1 cellular context compared by ENCODE assay signal in the genomic region with DNA sequence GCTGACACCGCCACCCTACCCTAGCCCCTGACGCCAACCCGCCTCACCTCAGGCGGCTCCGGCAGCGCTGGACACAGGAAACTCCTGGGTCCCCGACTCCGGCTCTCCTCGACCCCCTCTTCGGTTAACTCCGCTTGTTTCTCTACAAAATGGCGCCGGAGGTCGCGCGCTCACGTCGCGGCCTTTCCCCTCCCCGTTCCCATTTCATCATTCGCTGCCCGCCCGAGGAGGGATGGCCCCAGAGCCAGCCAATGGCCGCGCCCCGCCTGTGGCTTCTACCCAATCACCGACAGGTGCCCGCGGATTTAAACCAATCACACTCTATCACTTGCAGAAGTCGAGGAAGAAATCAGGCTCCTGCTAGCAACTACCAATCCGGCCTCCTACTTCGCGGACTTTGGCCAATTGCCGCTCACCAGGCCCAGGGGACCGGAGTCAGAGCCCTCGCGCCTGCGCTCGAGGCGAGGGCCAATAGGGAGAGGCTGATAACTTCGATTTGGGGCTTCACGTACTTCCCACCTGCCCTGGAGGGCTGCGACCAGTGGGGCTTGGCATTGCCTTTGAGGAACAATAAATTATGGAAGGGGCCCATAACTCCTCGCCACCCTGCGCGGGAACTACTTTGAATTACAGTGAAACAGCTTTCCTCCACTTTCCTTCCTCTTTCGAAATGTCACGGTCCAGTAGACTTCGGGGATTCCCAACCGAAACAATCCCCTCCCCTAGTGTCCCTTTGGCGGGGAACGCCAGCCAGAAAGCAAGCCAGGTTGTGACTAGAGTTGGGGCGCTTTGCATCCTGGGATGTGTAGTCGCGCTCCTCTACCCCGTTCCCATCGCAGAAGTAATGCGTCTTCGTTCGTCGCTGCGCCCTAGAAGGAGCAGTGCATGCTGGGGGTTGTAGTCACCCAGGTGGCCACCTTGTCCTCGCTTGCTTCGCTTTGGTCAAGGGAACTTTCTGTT.
TF ChIP-seq lines count a peak whose summit lies in the region.

A gene (minus strand): TSS at position 146 of the 960 bp plus-strand sequence. CDS start 30,489 bp downstream, outside the sequence.

TF ChIP-seq in HepG2, 621 proteins besides CTCF, POLR2A, EP300 and RAD21 (continued from another document and continues in another):
- TF ChIP-seq, protein P1, sequence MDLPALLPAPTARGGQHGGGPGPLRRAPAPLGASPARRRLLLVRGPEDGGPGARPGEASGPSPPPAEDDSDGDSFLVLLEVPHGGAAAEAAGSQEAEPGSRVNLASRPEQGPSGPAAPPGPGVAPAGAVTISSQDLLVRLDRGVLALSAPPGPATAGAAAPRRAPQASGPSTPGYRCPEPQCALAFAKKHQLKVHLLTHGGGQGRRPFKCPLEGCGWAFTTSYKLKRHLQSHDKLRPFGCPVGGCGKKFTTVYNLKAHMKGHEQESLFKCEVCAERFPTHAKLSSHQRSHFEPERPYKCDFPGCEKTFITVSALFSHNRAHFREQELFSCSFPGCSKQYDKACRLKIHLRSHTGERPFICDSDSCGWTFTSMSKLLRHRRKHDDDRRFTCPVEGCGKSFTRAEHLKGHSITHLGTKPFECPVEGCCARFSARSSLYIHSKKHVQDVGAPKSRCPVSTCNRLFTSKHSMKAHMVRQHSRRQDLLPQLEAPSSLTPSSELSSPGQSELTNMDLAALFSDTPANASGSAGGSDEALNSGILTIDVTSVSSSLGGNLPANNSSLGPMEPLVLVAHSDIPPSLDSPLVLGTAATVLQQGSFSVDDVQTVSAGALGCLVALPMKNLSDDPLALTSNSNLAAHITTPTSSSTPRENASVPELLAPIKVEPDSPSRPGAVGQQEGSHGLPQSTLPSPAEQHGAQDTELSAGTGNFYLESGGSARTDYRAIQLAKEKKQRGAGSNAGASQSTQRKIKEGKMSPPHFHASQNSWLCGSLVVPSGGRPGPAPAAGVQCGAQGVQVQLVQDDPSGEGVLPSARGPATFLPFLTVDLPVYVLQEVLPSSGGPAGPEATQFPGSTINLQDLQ (CRISPR knock-in tag; IDR thresholded peaks at IDR 0.05): peak; percentile 66
- TF ChIP-seq ZBTB21 (CRISPR knock-in tag; IDR thresholded peaks at IDR 0.05): no peak; the same call in 1 of the 2 replicates
- TF ChIP-seq, protein P2, sequence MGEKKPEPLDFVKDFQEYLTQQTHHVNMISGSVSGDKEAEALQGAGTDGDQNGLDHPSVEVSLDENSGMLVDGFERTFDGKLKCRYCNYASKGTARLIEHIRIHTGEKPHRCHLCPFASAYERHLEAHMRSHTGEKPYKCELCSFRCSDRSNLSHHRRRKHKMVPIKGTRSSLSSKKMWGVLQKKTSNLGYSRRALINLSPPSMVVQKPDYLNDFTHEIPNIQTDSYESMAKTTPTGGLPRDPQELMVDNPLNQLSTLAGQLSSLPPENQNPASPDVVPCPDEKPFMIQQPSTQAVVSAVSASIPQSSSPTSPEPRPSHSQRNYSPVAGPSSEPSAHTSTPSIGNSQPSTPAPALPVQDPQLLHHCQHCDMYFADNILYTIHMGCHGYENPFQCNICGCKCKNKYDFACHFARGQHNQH (CRISPR knock-in tag; IDR thresholded peaks at IDR 0.05): peak; percentile 65
- peak; percentile 89 for TF ChIP-seq SRF (IDR thresholded peaks at IDR 0.05; ENCODE audit: low read depth, low read length)
- TF ChIP-seq, protein P3, sequence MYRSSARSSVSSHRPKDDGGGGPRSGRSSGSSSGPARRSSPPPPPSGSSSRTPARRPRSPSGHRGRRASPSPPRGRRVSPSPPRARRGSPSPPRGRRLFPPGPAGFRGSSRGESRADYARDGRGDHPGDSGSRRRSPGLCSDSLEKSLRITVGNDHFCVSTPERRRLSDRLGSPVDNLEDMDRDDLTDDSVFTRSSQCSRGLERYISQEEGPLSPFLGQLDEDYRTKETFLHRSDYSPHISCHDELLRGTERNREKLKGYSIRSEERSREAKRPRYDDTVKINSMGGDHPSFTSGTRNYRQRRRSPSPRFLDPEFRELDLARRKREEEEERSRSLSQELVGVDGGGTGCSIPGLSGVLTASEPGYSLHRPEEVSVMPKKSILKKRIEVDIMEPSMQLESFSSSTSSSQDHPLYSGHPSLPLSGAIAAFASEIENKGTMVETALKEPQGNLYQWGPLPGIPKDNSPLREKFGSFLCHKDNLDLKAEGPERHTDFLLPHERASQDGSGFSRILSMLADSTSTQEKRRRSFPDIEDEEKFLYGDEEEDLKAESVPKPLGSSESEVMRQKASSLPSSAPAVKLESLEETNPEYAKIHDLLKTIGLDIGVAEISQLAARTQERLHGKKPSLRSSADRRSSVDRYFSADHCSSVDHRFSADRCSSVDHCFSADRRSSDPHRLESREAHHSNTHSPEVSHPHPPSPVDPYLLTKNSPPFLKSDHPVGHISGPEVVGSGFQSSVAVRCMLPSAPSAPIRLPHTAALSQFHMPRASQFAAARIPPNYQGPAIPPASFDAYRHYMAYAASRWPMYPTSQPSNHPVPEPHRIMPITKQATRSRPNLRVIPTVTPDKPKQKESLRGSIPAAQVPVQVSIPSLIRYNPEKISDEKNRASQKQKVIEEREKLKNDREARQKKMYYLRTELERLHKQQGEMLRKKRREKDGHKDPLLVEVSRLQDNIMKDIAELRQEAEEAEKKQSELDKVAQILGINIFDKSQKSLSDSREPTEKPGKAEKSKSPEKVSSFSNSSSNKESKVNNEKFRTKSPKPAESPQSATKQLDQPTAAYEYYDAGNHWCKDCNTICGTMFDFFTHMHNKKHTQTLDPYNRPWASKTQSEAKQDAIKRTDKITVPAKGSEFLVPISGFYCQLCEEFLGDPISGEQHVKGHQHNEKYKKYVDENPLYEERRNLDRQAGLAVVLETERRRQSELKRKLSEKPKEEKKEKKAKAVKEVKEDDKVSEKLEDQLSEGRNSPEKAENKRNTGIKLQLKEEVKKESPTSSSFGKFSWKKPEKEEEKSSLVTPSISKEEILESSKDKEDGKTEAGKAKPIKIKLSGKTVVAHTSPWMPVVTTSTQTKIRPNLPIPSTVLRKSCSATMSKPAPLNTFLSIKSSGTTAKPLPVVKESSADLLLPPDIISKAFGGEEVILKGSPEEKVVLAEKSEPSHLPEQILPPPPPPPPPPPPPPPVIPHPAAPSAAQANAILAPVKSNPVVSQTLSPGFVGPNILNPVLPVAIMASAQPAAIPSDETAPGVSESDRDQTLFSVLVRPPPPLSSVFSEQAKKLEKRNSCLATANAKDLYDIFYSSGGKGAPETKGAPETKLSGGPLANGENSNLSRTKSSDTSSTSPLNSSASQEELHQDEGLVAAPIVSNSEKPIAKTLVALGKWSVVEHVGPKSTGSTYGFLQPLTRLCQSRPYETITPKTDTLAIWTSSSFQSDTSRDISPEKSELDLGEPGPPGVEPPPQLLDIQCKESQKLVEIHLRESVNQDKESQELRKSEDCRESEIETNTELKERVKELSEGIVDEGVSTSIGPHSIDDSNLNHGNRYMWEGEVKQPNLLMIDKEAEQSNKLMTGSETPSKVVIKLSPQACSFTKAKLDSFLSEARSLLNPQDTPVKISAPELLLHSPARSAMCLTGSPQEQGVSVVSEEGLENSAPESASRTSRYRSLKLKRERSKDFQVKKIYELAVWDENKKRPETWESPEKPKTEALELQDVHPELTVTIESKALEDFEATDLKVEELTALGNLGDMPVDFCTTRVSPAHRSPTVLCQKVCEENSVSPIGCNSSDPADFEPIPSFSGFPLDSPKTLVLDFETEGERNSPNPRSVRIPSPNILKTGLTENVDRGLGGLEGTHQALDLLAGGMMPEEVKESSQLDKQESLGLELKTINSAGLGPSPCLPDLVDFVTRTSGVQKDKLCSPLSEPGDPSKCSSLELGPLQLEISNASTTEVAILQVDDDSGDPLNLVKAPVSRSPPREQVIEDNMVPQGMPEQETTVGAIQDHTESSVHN (CRISPR knock-in tag; IDR thresholded peaks at IDR 0.05): peak; percentile 58; the same call in 1 of the 2 replicates
- peak; percentile 68; the same call in 1 of the 2 replicates for TF ChIP-seq JUND (CRISPR knock-in tag; IDR thresholded peaks at IDR 0.05)
- TF ChIP-seq, protein P4, sequence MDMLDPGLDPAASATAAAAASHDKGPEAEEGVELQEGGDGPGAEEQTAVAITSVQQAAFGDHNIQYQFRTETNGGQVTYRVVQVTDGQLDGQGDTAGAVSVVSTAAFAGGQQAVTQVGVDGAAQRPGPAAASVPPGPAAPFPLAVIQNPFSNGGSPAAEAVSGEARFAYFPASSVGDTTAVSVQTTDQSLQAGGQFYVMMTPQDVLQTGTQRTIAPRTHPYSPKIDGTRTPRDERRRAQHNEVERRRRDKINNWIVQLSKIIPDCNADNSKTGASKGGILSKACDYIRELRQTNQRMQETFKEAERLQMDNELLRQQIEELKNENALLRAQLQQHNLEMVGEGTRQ (IDR thresholded peaks at IDR 0.05; ENCODE audit: low read depth, low read length): no peak
- TF ChIP-seq, protein P4 (CRISPR knock-in tag; IDR thresholded peaks at IDR 0.05; ENCODE audit: borderline replicate concordance): peak; percentile 60; the same call in 1 of the 2 replicates
- TF ChIP-seq, protein P5, sequence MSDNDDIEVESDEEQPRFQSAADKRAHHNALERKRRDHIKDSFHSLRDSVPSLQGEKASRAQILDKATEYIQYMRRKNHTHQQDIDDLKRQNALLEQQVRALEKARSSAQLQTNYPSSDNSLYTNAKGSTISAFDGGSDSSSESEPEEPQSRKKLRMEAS (IDR thresholded peaks at IDR 0.05): peak; percentile 94
- TF ChIP-seq NR2C2 (CRISPR knock-in tag; IDR thresholded peaks at IDR 0.05; ENCODE audit: borderline replicate concordance): peak; percentile 89
- peak; percentile 70 for TF ChIP-seq PHF20 (CRISPR knock-in tag; IDR thresholded peaks at IDR 0.05)
- TF ChIP-seq, protein P6, sequence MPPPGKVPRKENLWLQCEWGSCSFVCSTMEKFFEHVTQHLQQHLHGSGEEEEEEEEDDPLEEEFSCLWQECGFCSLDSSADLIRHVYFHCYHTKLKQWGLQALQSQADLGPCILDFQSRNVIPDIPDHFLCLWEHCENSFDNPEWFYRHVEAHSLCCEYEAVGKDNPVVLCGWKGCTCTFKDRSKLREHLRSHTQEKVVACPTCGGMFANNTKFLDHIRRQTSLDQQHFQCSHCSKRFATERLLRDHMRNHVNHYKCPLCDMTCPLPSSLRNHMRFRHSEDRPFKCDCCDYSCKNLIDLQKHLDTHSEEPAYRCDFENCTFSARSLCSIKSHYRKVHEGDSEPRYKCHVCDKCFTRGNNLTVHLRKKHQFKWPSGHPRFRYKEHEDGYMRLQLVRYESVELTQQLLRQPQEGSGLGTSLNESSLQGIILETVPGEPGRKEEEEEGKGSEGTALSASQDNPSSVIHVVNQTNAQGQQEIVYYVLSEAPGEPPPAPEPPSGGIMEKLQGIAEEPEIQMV (CRISPR knock-in tag; IDR thresholded peaks at IDR 0.05; ENCODE audit: low read depth): no peak
- TF ChIP-seq ZNF350 (CRISPR knock-in tag; IDR thresholded peaks at IDR 0.05; ENCODE audit: borderline replicate concordance, low read depth): peak; percentile 83; the same call in 1 of the 2 replicates
- TF ChIP-seq DPF2 (CRISPR knock-in tag; IDR thresholded peaks at IDR 0.05; ENCODE audit: borderline replicate concordance, low read depth): no peak
- TF ChIP-seq, protein P7, sequence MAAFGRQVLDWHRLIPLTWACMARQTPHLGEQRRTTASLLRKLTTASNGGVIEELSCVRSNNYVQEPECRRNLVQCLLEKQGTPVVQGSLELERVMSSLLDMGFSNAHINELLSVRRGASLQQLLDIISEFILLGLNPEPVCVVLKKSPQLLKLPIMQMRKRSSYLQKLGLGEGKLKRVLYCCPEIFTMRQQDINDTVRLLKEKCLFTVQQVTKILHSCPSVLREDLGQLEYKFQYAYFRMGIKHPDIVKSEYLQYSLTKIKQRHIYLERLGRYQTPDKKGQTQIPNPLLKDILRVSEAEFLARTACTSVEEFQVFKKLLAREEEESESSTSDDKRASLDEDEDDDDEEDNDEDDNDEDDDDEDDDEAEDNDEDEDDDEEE (CRISPR knock-in tag; IDR thresholded peaks at IDR 0.05): peak; percentile 78
- no peak for TF ChIP-seq TCF12 (IDR thresholded peaks at IDR 0.05)
- TF ChIP-seq TCF12 (CRISPR knock-in tag; IDR thresholded peaks at IDR 0.05): no peak
- no peak for TF ChIP-seq CHCHD3 (CRISPR knock-in tag; IDR thresholded peaks at IDR 0.05)
- no peak for TF ChIP-seq ZNF282 (IDR thresholded peaks at IDR 0.05; ENCODE audit: partially characterized antibody)
- TF ChIP-seq, protein P8, sequence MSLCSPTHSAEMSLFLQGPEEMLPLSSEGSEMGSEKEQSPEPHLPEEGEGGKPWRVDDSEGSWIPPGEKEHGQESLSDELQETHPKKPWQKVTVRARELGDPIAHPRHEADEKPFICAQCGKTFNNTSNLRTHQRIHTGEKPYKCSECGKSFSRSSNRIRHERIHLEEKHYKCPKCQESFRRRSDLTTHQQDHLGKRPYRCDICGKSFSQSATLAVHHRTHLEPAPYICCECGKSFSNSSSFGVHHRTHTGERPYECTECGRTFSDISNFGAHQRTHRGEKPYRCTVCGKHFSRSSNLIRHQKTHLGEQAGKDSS (CRISPR knock-in tag; IDR thresholded peaks at IDR 0.05; ENCODE audit: borderline replicate concordance, low read depth): no peak
- TF ChIP-seq, protein P9, sequence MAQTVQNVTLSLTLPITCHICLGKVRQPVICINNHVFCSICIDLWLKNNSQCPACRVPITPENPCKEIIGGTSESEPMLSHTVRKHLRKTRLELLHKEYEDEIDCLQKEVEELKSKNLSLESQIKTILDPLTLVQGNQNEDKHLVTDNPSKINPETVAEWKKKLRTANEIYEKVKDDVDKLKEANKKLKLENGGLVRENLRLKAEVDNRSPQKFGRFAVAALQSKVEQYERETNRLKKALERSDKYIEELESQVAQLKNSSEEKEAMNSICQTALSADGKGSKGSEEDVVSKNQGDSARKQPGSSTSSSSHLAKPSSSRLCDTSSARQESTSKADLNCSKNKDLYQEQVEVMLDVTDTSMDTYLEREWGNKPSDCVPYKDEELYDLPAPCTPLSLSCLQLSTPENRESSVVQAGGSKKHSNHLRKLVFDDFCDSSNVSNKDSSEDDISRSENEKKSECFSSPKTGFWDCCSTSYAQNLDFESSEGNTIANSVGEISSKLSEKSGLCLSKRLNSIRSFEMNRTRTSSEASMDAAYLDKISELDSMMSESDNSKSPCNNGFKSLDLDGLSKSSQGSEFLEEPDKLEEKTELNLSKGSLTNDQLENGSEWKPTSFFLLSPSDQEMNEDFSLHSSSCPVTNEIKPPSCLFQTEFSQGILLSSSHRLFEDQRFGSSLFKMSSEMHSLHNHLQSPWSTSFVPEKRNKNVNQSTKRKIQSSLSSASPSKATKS (CRISPR knock-in tag; IDR thresholded peaks at IDR 0.05): 0 out of 2 replicates have a peak, but pooled peaks have one; percentile 75
- no peak for TF ChIP-seq MTA3 (CRISPR knock-in tag; IDR thresholded peaks at IDR 0.05)
- TF ChIP-seq, protein P10, sequence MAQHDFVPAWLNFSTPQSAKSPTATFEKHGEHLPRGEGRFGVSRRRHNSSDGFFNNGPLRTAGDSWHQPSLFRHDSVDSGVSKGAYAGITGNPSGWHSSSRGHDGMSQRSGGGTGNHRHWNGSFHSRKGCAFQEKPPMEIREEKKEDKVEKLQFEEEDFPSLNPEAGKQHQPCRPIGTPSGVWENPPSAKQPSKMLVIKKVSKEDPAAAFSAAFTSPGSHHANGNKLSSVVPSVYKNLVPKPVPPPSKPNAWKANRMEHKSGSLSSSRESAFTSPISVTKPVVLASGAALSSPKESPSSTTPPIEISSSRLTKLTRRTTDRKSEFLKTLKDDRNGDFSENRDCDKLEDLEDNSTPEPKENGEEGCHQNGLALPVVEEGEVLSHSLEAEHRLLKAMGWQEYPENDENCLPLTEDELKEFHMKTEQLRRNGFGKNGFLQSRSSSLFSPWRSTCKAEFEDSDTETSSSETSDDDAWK (CRISPR knock-in tag; IDR thresholded peaks at IDR 0.05): no peak
- peak; percentile 97 for TF ChIP-seq HOXA3 (CRISPR knock-in tag; IDR thresholded peaks at IDR 0.05)
